In the genomic region with DNA sequence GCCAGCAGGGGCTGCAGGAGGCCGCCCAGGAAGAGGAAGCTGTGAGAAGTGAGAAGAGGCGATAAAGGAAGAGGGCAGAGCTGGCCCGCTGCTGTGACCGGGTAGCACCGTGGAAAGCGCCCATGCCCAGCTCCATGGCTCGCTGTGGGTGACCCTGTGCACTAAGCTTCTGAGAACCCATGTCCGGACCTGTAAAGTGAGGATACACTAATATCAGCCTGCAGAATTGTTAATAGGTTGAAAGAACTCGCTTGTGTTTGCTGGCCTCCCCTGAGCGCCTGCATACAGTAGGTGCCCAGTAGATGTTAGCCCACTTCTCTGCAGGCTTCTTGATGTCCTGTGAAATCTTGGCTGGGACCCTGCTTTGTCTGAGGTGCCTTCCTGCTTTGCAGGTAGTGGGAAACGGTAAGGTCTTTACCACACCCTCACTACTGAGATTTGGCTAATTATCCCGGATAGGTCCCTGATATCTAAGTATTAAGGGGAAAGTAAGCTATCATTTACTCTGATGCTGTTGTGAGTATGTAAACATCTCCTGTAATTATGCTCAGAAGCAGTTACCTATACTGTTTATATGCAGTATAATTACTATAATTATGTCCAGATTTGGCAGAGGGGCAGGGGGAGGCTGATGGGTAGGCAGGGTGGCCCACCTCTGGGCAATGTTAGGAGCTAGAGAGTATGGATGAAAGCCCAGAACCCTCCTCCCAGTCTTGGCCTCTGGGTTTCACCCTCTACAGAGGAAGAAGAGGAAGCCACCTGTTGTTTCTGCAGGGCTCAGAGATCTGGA, we compare ENCODE assay signal across 9 cellular contexts.
DNase-seq lines count a peak whose midpoint lies in the region; ATAC-seq and TF ChIP-seq lines count a peak whose summit lies in the region.
"Had no signal": no experiment of that assay in that cellular context is flagged by ENCODE, and none has a peak within 500 bp of the region (broad histone marks: within the 10 kb centered on the region; RNA-seq: fewer than 3 reads in every experiment).

No MANE protein-coding gene starts in this region.

- H3K27me3 ChIP-seq in mucosa of stomach (ENCODE audit: control insufficient read depth, insufficient read depth, low read length) = no peaks in the 10 kb centered on the region
- H3K27me3 ChIP-seq: SJSA1 had no signal

- no peaks in the 10 kb centered on the region for H3K36me3 ChIP-seq in mucosa of stomach (ENCODE audit: control insufficient read depth, insufficient read depth, low read length)
- H3K36me3 ChIP-seq: SJSA1 had no signal

- no peaks in the 10 kb centered on the region for H3K9me3 ChIP-seq in mucosa of stomach (ENCODE audit: control insufficient read depth, low read length)
- H3K9me3 ChIP-seq: SJSA1 had no signal

- H3K9ac ChIP-seq in mucosa of stomach (ENCODE audit: low read length) = peak overlapping the region; percentile 72

- peak overlapping the region; percentile 59 for H3K4me3 ChIP-seq in GM12865 (ENCODE audit: low read depth, low read length)
- peak overlapping the region; percentile 61 for H3K4me3 ChIP-seq in cardiac fibroblast (replicated peaks in 1 of 2; ENCODE audit: low read depth in 2 of 2, low read length in 2 of 2)
- peak overlapping the region; percentile 64 for H3K4me3 ChIP-seq in mucosa of stomach (ENCODE audit: low read length)

- DNase-seq in GM12865 (ENCODE audit: low read depth) = peak; percentile 42
- peak; percentile 98 for DNase-seq in NCI-H69 (lab: John Stamatoyannopoulos, UW)
- no peak for DNase-seq in cardiac fibroblast (ENCODE audit: low read depth in 2 of 2)
- no peak for DNase-seq in NCI-H510A (lab: John Stamatoyannopoulos, UW)
- DNase-seq in GF-D8 (lab: John Stamatoyannopoulos, UW) = no peak

- no peak for TF ChIP-seq CTCF in GM12865 (IDR thresholded peaks at IDR 0.05; ENCODE audit: insufficient read depth, low read depth, low read length, missing control alignments)
- no peak for TF ChIP-seq CTCF in cardiac fibroblast (IDR thresholded peaks at IDR 0.05; ENCODE audit: low read depth, low read length)

- peaks cover 38% of the 10 kb centered on the region for H3K4me1 ChIP-seq in mucosa of stomach (ENCODE audit: control insufficient read depth, insufficient read depth, low read length)

- ATAC-seq in GM21390 (IDR thresholded peaks at IDR 0.05; ENCODE audit: unreplicated experiment) = no peak
- ATAC-seq in GM19467 (IDR thresholded peaks at IDR 0.05; ENCODE audit: unreplicated experiment) = no peak

Comparison
In these comparisons a context has a peak if more than half of its experiments do, and no peak if none do; other contexts are left out.
1. DNase-seq: peak in GM12865 (single experiment) and NCI-H69 (single experiment); none in cardiac fibroblast (0 of 2), NCI-H510A (single experiment) and GF-D8 (single experiment).
2. Peak in every context shown above with its lines, with median percentiles within 50 percentile points of each other: H3K4me3 ChIP-seq.